18 cellular contexts compared by ENCODE assay signal in genomic region chr10:43196981-43197833, GRCh38. TPM values are rescaled to one million over a fixed set of nuclear protein-coding genes. Genes with fewer than 3 reads are reported as not detected.
DNase-seq lines count a peak whose midpoint lies in the region; TF ChIP-seq lines count a peak whose summit lies in the region.
"Had no signal": no experiment of that assay in that cellular context is flagged by ENCODE, and none has a peak within 500 bp of the region (broad histone marks: within the 10 kb centered on the region; RNA-seq: fewer than 3 reads in every experiment).

No MANE protein-coding gene starts in this region.

- H3K4me3 ChIP-seq in H7 (ENCODE audit: insufficient read depth, low read depth, low read length) (no peak overlapping the region), spleen (no peak overlapping the region), PC-9 (no peak overlapping the region)
- H3K4me3 ChIP-seq: A549, adrenal gland, SJCRH30, smooth muscle cell had no signal

- POLR2A ChIA-PET in PC-9 (lab: Charles Lee; ENCODE audit: unreplicated experiment), result no interaction called here

- no peaks in the 10 kb centered on the region for H3K9me3 ChIP-seq in spleen
- H3K9me3 ChIP-seq in PC-9 (ENCODE audit: insufficient read depth, low read depth), result no peaks in the 10 kb centered on the region
- H3K9me3 ChIP-seq: A549, adrenal gland, SJCRH30 had no signal

- TF ChIP-seq CTCF in spleen (IDR thresholded peaks at IDR 0.05 in 8 of 11, conservative IDR thresholded peaks at IDR 0.05 in 3 of 11) (no peak), PC-9 (conservative IDR thresholded peaks at IDR 0.05) (no peak; the same call in 1 of the 2 replicates)

- H3F3A ChIP-seq in PC-9 (ENCODE audit: insufficient read depth, low read depth), result no peaks in the 10 kb centered on the region

- peak; percentile 51 for DNase-seq in activated CD8-positive, alpha-beta memory T cell treated with anti-CD3 and anti-CD28 coated beads for 24 hours
- DNase-seq in activated CD8-positive, alpha-beta memory T cell treated with anti-CD3 and anti-CD28 coated beads, Interleukin-2, amount 50 U/mL, for 4 hours, result no peak
- DNase-seq in H7 (peak; percentile 56), hepatic stellate cell (ENCODE audit: low spot score) (peak; percentile 7), spleen (peak; percentile 69), HPDE6-E6E7 (ENCODE audit: extremely low spot score) (no peak), KG1 (lab: John Stamatoyannopoulos, UW) (no peak), PC-9 (no peak)
- DNase-seq: activated CD4-positive, alpha-beta T cell treated with anti-CD3 and anti-CD28 coated beads for 1 hour; caudate nucleus; hypothalamus; NCI-H1436 treated with DMSO at 0.1 percent for 48 hours; NK-92 treated with Interleukin-12 subunit alpha and Interleukin-12 subunit beta, amount 100 ng/mL, for 24 hours had no signal

- H4K20me1 ChIP-seq in PC-9 (ENCODE audit: insufficient read depth), result no peaks in the 10 kb centered on the region

- H3K27me3 ChIP-seq in H7 (ENCODE audit: control insufficient read depth, insufficient read depth, low read length) (no peaks in the 10 kb centered on the region), spleen (replicated peaks in 1 of 7) (no peaks in the 10 kb centered on the region), PC-9 (ENCODE audit: insufficient read depth, low read depth) (no peaks in the 10 kb centered on the region)
- H3K27me3 ChIP-seq: adrenal gland, SJCRH30 had no signal

- no peak overlapping the region for H3K4me2 ChIP-seq in PC-9
- H3K4me2 ChIP-seq: A549, smooth muscle cell had no signal

- BruUV-seq in PC-9 (replicated peaks; lab: Mats Ljungman, UMichigan), result no TSS peak

- no peak overlapping the region for H2AFZ ChIP-seq in PC-9

- CTCF ChIA-PET in PC-9 (lab: Charles Lee), result no interaction called here

- H3K79me2 ChIP-seq in PC-9 (ENCODE audit: low read depth), result no peaks in the 10 kb centered on the region

- H3K27ac ChIP-seq in spleen, result no peak overlapping the region
- H3K27ac ChIP-seq in PC-9, result no peak overlapping the region
- H3K27ac ChIP-seq: A549, adrenal gland, HL-60, SJCRH30 had no signal

- peaks cover 38% of the 10 kb centered on the region for H3K36me3 ChIP-seq in H7 (replicated peaks; ENCODE audit: control insufficient read depth, insufficient read depth, low read length)
- peaks cover 0 to 73% (median 0%) of the 10 kb centered on the region in 6 donors for H3K36me3 ChIP-seq in spleen
- H3K36me3 ChIP-seq in PC-9 (ENCODE audit: low read depth), result no peaks in the 10 kb centered on the region
- H3K36me3 ChIP-seq: adrenal gland, SJCRH30 had no signal

- 91 to 96% (median 95%) methylated on average over 16 to 20 of the region's 20 CpGs for WGBS in spleen, 5 donors

- intact Hi-C loops in spleen (cut with DNase I; ENCODE audit: low total_unique reads), result no loop called here
- intact Hi-C loops in PC-9 (cut with micrococcal nuclease; ENCODE audit: unreplicated experiment), result no loop called here

- no peaks in the 10 kb centered on the region for H3K9me2 ChIP-seq in PC-9 (ENCODE audit: insufficient read depth)

- H3K4me1 ChIP-seq in spleen, result peaks cover 0 to 14% (median 8%) of the 10 kb centered on the region in 6 donors
- H3K4me1 ChIP-seq in PC-9 (replicated peaks; ENCODE audit: insufficient read depth), result peaks cover 6% of the 10 kb centered on the region; the same call in 1 of the 2 replicates
- H3K4me1 ChIP-seq: A549, SJCRH30 had no signal

- no peak for TF ChIP-seq POLR2A in spleen (IDR thresholded peaks at IDR 0.05)

RNA-seq across cellular contexts. Expression of gene CSGALNACT2, which starts 59.0 kb away (rescaled TPM):
- total RNA-seq in H7 (2014; rRNA removed; shearing (Covaris generic)), result 1.2 and 2.8 TPM in 2 replicates
- total RNA-seq in spleen, result 10 to 100 TPM; 29.8 to 77.1 (median 41.9) TPM
- polyA plus RNA-seq in spleen, result 10 to 100 TPM in 1 of 3 donors, 1 to 10 TPM in 2; 8.1 to 10.1 (median 8.5) TPM
- total RNA-seq in PC-9 (2021), result 7.2 and 8.5 TPM in 2 replicates

Comparison
In these comparisons a context has a peak if more than half of its experiments do, and no peak if none do; other contexts are left out.
1. DNase-seq: peak in activated CD8-positive, alpha-beta memory T cell treated with anti-CD3 and anti-CD28 coated beads for 24 hours (single experiment), H7 (single experiment), hepatic stellate cell (single experiment) and spleen (single experiment); none in activated CD8-positive, alpha-beta memory T cell treated with anti-CD3 and anti-CD28 coated beads, Interleukin-2, amount 50 U/mL, for 4 hours (single experiment), HPDE6-E6E7 (single experiment), KG1 (single experiment) and PC-9 (0 of 2).